ENCODE assay signal across 8 cellular contexts in the genomic region with DNA sequence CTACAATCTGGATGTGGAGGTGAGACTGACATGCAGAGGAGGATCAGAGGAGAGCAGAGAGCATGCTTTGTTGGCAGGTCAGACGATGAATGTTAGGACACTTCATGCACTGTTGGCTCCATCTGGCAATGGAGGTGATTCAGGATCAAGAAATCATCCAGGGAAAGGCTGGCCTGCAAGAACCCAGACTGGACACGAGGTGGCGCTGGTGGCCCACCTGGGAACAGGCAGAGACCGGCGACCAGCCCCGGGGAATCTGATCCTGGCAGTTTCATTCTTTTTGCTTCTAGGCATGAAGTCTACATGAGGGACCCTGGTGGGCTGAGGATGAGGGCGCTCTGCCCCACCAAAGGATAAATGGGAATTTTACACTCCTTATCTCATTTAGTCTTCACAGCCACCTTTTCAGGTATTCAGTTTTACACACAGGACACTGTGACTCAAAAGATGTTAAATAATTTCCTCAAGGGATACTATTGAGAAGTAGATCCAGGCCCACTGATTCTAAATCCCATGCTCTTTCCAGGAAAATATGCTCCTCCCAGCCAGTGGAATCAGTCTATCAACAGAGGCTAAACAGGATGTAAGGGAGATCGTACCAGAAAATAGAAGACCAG. TPM values are rescaled to one million over a fixed set of nuclear protein-coding genes. Genes with fewer than 3 reads are reported as not detected.
A peak's percentile ranks its signal among the peaks of the same experiment; 100 is the strongest.
DNase-seq lines count a peak whose midpoint lies in the region; ATAC-seq and TF ChIP-seq lines count a peak whose summit lies in the region.

No MANE protein-coding gene starts in this region.

- H3K9me3 ChIP-seq in OCI-LY7 (ENCODE audit: low read length) = no peaks in the 10 kb centered on the region
- H3K9me3 ChIP-seq in naive thymus-derived CD4-positive, alpha-beta T cell (ENCODE audit: control insufficient read depth in 2 of 3, low read length in 3 of 3) = no peaks in the 10 kb centered on the region

- H3K4me3 ChIP-seq in OCI-LY7 (ENCODE audit: low read depth, low read length, poor library complexity, severe bottlenecking) = no peak overlapping the region
- no peak overlapping the region for H3K4me3 ChIP-seq in naive thymus-derived CD4-positive, alpha-beta T cell (ENCODE audit: low read length)

- no TSS peak for BruUV-seq in OCI-LY7 (replicated peaks; lab: Mats Ljungman, UMichigan)

- no peak overlapping the region for H3K4me2 ChIP-seq in OCI-LY7 (ENCODE audit: low read length)

- H3K9me3 Mint-ChIP-seq in naive thymus-derived CD4-positive, alpha-beta T cell = no peaks in the 10 kb centered on the region

- H3K27me3 ChIP-seq in naive thymus-derived CD4-positive, alpha-beta T cell (ENCODE audit: control insufficient read depth in 2 of 2, insufficient read depth in 2 of 2, low read length in 2 of 2) = no peaks in the 10 kb centered on the region

- no peaks in the 10 kb centered on the region for H3K9me2 ChIP-seq in OCI-LY7 (ENCODE audit: insufficient read depth, low read length)

- H3K27ac Mint-ChIP-seq in naive thymus-derived CD4-positive, alpha-beta T cell = no peak overlapping the region

- H3K4me1 Mint-ChIP-seq in naive thymus-derived CD4-positive, alpha-beta T cell = peaks cover 0 to 6% (median 1%) of the 10 kb centered on the region in 7 donors

- POLR2A ChIA-PET in OCI-LY7 (lab: Charles Lee) = no interaction called here
- POLR2A ChIA-PET in naive thymus-derived CD4-positive, alpha-beta T cell (lab: Charles Lee) = no interaction called here

- no peaks in the 10 kb centered on the region for H3K36me3 ChIP-seq in OCI-LY7 (ENCODE audit: insufficient read depth, low read length)
- no peaks in the 10 kb centered on the region for H3K36me3 ChIP-seq in naive thymus-derived CD4-positive, alpha-beta T cell (ENCODE audit: control insufficient read depth in 2 of 3, insufficient read depth in 3 of 3, low read length in 3 of 3)

- no peaks in the 10 kb centered on the region for H3K36me3 Mint-ChIP-seq in naive thymus-derived CD4-positive, alpha-beta T cell

- H3K4me1 ChIP-seq in OCI-LY7 (ENCODE audit: insufficient read depth, low read length, poor library complexity, severe bottlenecking) = no peaks in the 10 kb centered on the region
- no peaks in the 10 kb centered on the region for H3K4me1 ChIP-seq in naive thymus-derived CD4-positive, alpha-beta T cell (ENCODE audit: control insufficient read depth in 2 of 2, insufficient read depth in 2 of 2, low read length in 2 of 2)

- no peak overlapping the region for H3K27ac ChIP-seq in OCI-LY7 (ENCODE audit: low read depth, low read length, poor library complexity, severe bottlenecking)
- H3K27ac ChIP-seq in naive thymus-derived CD4-positive, alpha-beta T cell (ENCODE audit: low read depth, low read length) = no peak overlapping the region

- H3K27me3 Mint-ChIP-seq in naive thymus-derived CD4-positive, alpha-beta T cell = peaks cover 0 to 13% (median 0%) of the 10 kb centered on the region in 5 donors

- no peak overlapping the region for H2AFZ ChIP-seq in OCI-LY7 (ENCODE audit: low read length)

- no peaks in the 10 kb centered on the region for H4K20me1 ChIP-seq in OCI-LY7 (ENCODE audit: insufficient read depth, low read length)

- no peak overlapping the region for H3K4me3 Mint-ChIP-seq in naive thymus-derived CD4-positive, alpha-beta T cell

- H3K79me2 ChIP-seq in OCI-LY7 (ENCODE audit: insufficient read depth, low read depth, low read length) = no peaks in the 10 kb centered on the region

- peak; percentile 81 for DNase-seq in COLO829 (ENCODE audit: low spot score)
- peak; percentile 80 for DNase-seq in HuH-7 (ENCODE audit: low spot score)
- DNase-seq in OCI-LY7 (ENCODE audit: low spot score) = peak; percentile 53
- DNase-seq in activated T-cell treated with anti-CD3 and anti-CD28 coated beads for 4 hours = peak; percentile 67
- DNase-seq in naive thymus-derived CD4-positive, alpha-beta T cell = peak; percentile 33 to 68 (median 59)
- DNase-seq in stimulated activated CD8-positive, alpha-beta memory T cell treated with anti-CD3 and anti-CD28 coated beads, Interleukin-7, amount 100 ng/mL, for 24 hours (ENCODE audit: low read depth) = peak; percentile 31

- ATAC-seq in esophagus mucosa (peak; percentile 85), HG03442 (IDR thresholded peaks at IDR 0.05; ENCODE audit: unreplicated experiment) (no peak)
- peak; percentile 65 for ATAC-seq in naive thymus-derived CD4-positive, alpha-beta T cell

- intact Hi-C loops in OCI-LY7 (cut with micrococcal nuclease; ENCODE audit: unreplicated experiment) = loop anchor here (1.0 kb wide), 2 partner anchors 149 to 164 kb away; no protein-coding TSS in a partner anchor
- intact Hi-C loops in naive thymus-derived CD4-positive, alpha-beta T cell (cut with micrococcal nuclease) = loop anchor here (1.0 kb wide), 2 partner anchors 149 to 164 kb away; no protein-coding TSS in a partner anchor

- CTCF ChIA-PET in OCI-LY7 (lab: Charles Lee; ENCODE audit: unreplicated experiment) = no interaction called here
- CTCF ChIA-PET in naive thymus-derived CD4-positive, alpha-beta T cell (lab: Charles Lee) = interaction anchor here (0.9 to 1.9 kb wide), 2 partner anchors 150 to 165 kb away, joined by 3 to 4 read pairs; no protein-coding TSS in a partner anchor

- peak; percentile 94 for TF ChIP-seq CTCF in OCI-LY7 (conservative IDR thresholded peaks at IDR 0.05; ENCODE audit: low read length)

RNA-seq across cellular contexts. Expression of a gene that starts 26.2 kb away (rescaled TPM):
- 47.0 and 59.3 TPM in 2 replicates for total RNA-seq in OCI-LY7 (2014; rRNA removed; shearing (Covaris generic))
- total RNA-seq in OCI-LY7 (2022) (45.2 and 47.7 TPM in 2 replicates), esophagus mucosa (13.0 TPM)
- total RNA-seq in naive thymus-derived CD4-positive, alpha-beta T cell = 10 to 100 TPM; 16.7 to 18.6 (median 18.2) TPM
- polyA plus RNA-seq in naive thymus-derived CD4-positive, alpha-beta T cell = 1 to 10 TPM; 3.6 to 7.8 TPM

Comparison
In these comparisons a context has a peak if more than half of its experiments do, and no peak if none do; other contexts are left out.
1. DNase-seq: peak in every context shown above with its lines; median percentile 81 in COLO829; 80 in HuH-7; 67 in activated T-cell treated with anti-CD3 and anti-CD28 coated beads for 4 hours; 59 in naive thymus-derived CD4-positive, alpha-beta T cell; 53 in OCI-LY7; 31 in stimulated activated CD8-positive, alpha-beta memory T cell treated with anti-CD3 and anti-CD28 coated beads, Interleukin-7, amount 100 ng/mL, for 24 hours.